17 cellular contexts compared by ENCODE assay signal in genomic region chr5:109352475-109352874, GRCh38. TPM values are rescaled to one million over a fixed set of nuclear protein-coding genes. Genes with fewer than 3 reads are reported as not detected.
DNase-seq lines count a peak whose midpoint lies in the region; ATAC-seq and TF ChIP-seq lines count a peak whose summit lies in the region.
"Had no signal": no experiment of that assay in that cellular context is flagged by ENCODE, and none has a peak within 500 bp of the region (broad histone marks: within the 10 kb centered on the region; RNA-seq: fewer than 3 reads in every experiment).

No MANE protein-coding gene starts in this region.

- ATAC-seq in Right ventricle myocardium inferior = no peak
- no peak for ATAC-seq in T-helper 17 cell
- no peak for ATAC-seq in HG02610 (IDR thresholded peaks at IDR 0.05; ENCODE audit: unreplicated experiment)
- no peak for ATAC-seq in GM18517 (IDR thresholded peaks at IDR 0.05; ENCODE audit: unreplicated experiment)

- H3K4me3 ChIP-seq in cardiac muscle cell = no peak overlapping the region
- H3K4me3 ChIP-seq: BLaER1 treated with 17β-estradiol and CSF1 and Interleukin-3, amounts not matched to agents 10 nM and 100 nM had no signal

- TF ChIP-seq CTCF in cardiac muscle cell (IDR thresholded peaks at IDR 0.05; ENCODE audit: low read depth, low read length) = no peak

- no peaks in the 10 kb centered on the region for H3K27me3 Mint-ChIP-seq in T-helper 17 cell
- H3K27me3 Mint-ChIP-seq: CD4-positive, CD25-positive, alpha-beta regulatory T cell had no signal

- H3K4me3 Mint-ChIP-seq in T-helper 17 cell = no peak overlapping the region
- H3K4me3 Mint-ChIP-seq: CD4-positive, CD25-positive, alpha-beta regulatory T cell; H9 had no signal

- no peaks in the 10 kb centered on the region for H3K4me1 ChIP-seq in cardiac muscle cell (ENCODE audit: low read depth)
- H3K4me1 ChIP-seq: BLaER1 treated with 17β-estradiol and CSF1 and Interleukin-3, amounts not matched to agents 10 nM and 100 nM had no signal

- H3K4me1 Mint-ChIP-seq in T-helper 17 cell = peaks cover 17% of the 10 kb centered on the region
- H3K4me1 Mint-ChIP-seq: H9 had no signal

- intact Hi-C loops in Right ventricle myocardium inferior (cut with DNase I) = no loop called here

- H3K9me3 ChIP-seq in cardiac muscle cell (ENCODE audit: low read depth) = no peaks in the 10 kb centered on the region
- no peaks in the 10 kb centered on the region for H3K9me3 ChIP-seq in T-helper 17 cell (ENCODE audit: control insufficient read depth, low read length, poor library complexity, severe bottlenecking)
- H3K9me3 ChIP-seq: BLaER1 treated with 17β-estradiol and CSF1 and Interleukin-3, amounts not matched to agents 10 nM and 100 nM had no signal

- H3K36me3 Mint-ChIP-seq in T-helper 17 cell (ENCODE audit: low read depth) = no peaks in the 10 kb centered on the region

- peak overlapping the region; percentile 37 for H3K27ac Mint-ChIP-seq in T-helper 17 cell
- H3K27ac Mint-ChIP-seq: H9 had no signal

- H3K27ac ChIP-seq in cardiac muscle cell = peak overlapping the region; percentile 55
- H3K27ac ChIP-seq: 22Rv1; BLaER1 treated with 17β-estradiol and CSF1 and Interleukin-3, amounts not matched to agents 10 nM and 100 nM had no signal

- peak; percentile 31 for DNase-seq in DMS 273 (lab: John Stamatoyannopoulos, UW; ENCODE audit: unreplicated experiment)
- DNase-seq in DMS 273 treated with DMSO at 0.1 percent for 48 hours (lab: John Stamatoyannopoulos, UW) = no peak
- DNase-seq in cardiac muscle cell (ENCODE audit: low read depth in 1 of 2, low spot score in 1 of 2) = peak in 1 of 2 donors; percentile 8
- no peak for DNase-seq in Right ventricle myocardium inferior (ENCODE audit: missing footprints)
- no peak for DNase-seq in T-helper 17 cell
- no peak for DNase-seq in NK-92 treated with Interleukin-12 subunit alpha and Interleukin-12 subunit beta, amount 100 ng/mL, for 24 hours (lab: John Stamatoyannopoulos, UW)
- DNase-seq: Calu3; CD4-positive, CD25-positive, alpha-beta regulatory T cell; DMS153; DMS79 treated with DMSO at 0.1 percent for 48 hours; GDM1; GOT3; H9 had no signal

- H3K36me3 ChIP-seq in cardiac muscle cell = peaks cover 33% of the 10 kb centered on the region

- H3K27me3 ChIP-seq in cardiac muscle cell = no peaks in the 10 kb centered on the region
- H3K27me3 ChIP-seq: BLaER1 treated with 17β-estradiol and CSF1 and Interleukin-3, amounts not matched to agents 10 nM and 100 nM had no signal

RNA-seq across cellular contexts. Expression of gene PJA2, which starts 57.3 kb away (rescaled TPM):
- total RNA-seq in cardiac muscle cell (58.2 and 71.8 TPM in 2 replicates), Right ventricle myocardium inferior (70.5 TPM), T-helper 17 cell (10 to 100 TPM; 63.9 to 68.0 TPM)
- 73.6 and 92.1 TPM in 2 replicates for polyA plus RNA-seq in cardiac muscle cell
